In the genomic region with DNA sequence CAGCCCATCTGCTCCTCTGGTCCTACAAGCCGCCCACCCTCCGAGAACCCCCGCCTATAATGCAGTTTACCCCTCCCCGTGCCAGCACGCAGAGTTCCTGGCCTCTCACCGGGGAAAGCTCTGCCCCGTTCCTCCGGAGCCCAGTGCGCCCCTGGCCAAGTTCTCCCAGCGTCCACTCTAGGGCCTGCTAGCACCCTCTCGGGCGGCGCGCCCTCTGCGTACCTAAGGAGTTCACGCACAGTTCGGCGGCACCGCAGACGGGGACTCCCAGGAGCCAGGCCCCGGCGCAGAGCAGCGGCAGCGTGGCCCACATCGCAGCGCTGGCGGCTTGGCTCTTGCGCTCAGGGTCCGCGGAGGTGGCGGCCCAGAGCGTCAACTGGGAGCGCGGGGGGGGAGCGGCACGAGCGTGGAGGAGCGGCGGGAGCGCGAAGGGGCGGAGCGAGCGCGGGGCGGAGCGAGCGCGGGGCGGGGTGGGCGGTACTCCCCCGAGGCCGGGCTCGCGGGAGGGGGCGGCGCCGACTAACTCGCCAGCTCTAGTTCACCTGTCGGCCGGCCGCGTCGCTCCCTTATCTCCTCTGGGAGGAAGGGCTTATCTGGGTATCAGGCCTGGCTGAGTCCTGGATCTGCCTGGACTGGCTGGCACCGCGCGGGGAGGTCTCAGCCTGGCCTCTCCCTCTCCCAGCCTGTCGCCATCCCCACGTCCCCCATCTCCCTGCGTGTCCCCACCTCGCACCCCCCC, we compare ENCODE assay signal across 8 cellular contexts. TPM values are rescaled to one million over a fixed set of nuclear protein-coding genes. Genes with fewer than 3 reads are reported as not detected.
DNase-seq lines count a peak whose midpoint lies in the region; ATAC-seq, FAIRE-seq and TF ChIP-seq lines count a peak whose summit lies in the region.

A gene with protein sequence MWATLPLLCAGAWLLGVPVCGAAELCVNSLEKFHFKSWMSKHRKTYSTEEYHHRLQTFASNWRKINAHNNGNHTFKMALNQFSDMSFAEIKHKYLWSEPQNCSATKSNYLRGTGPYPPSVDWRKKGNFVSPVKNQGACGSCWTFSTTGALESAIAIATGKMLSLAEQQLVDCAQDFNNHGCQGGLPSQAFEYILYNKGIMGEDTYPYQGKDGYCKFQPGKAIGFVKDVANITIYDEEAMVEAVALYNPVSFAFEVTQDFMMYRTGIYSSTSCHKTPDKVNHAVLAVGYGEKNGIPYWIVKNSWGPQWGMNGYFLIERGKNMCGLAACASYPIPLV (minus strand): TSS at position 378 of the 739 bp plus-strand sequence. CDS start 65 bp downstream, at position 313.

- H3K14ac ChIP-seq in trophoblast cell (ENCODE audit: low read length), result peak within 1 kb of the TSS; percentile 7

- H3K9me3 Mint-ChIP-seq in activated naive CD8-positive, alpha-beta T cell (ENCODE audit: low read depth), result no peaks in the 10 kb centered on the region

- H3K27me3 ChIP-seq in heart left ventricle, result no peaks in the 10 kb centered on the region
- no peaks in the 10 kb centered on the region for H3K27me3 ChIP-seq in trophoblast cell (ENCODE audit: insufficient read depth, low read length)
- peaks cover 0 to 4% of the 10 kb centered on the region in 2 donors for H3K27me3 ChIP-seq in tibial nerve

- H4K12ac ChIP-seq in trophoblast cell (ENCODE audit: low read depth, low read length), result no peak within 1 kb of the TSS

- TF ChIP-seq EP300 in Ishikawa (IDR thresholded peaks at IDR 0.05; ENCODE audit: borderline replicate concordance) (no peak), tibial nerve (IDR thresholded peaks at IDR 0.05) (peak in 1 of 2 donors; percentile 86)

- H4K8ac ChIP-seq in trophoblast cell (ENCODE audit: low read depth, low read length), result peak within 1 kb of the TSS; percentile 35

- H3K27me3 Mint-ChIP-seq in activated naive CD8-positive, alpha-beta T cell, result peaks cover 5% of the 10 kb centered on the region

- H3K9me3 ChIP-seq in SK-N-MC (ENCODE audit: low read depth, low read length), result no peaks in the 10 kb centered on the region
- no peaks in the 10 kb centered on the region for H3K9me3 ChIP-seq in heart left ventricle
- H3K9me3 ChIP-seq in trophoblast cell (ENCODE audit: insufficient read depth, low read depth, low read length), result no peaks in the 10 kb centered on the region
- H3K9me3 ChIP-seq in tibial nerve, result no peaks in the 10 kb centered on the region

- peak within 1 kb of the TSS; percentile 9 for H3K18ac ChIP-seq in trophoblast cell (ENCODE audit: low read length)

- H3K79me2 ChIP-seq in trophoblast cell (ENCODE audit: control insufficient read depth, insufficient read depth, low read length, poor library complexity), result peaks cover 1% of the 10 kb centered on the region

- no peak within 1 kb of the TSS for H3K27ac Mint-ChIP-seq in activated naive CD8-positive, alpha-beta T cell

- TF ChIP-seq POLR2A in heart left ventricle (IDR thresholded peaks at IDR 0.05), result peak in 1 of 2 donors; percentile 85
- TF ChIP-seq POLR2A in tibial nerve (IDR thresholded peaks at IDR 0.05), result peak; percentile 54 to 76

- peak; percentile 67 for ATAC-seq in GM21515 (IDR thresholded peaks at IDR 0.05; ENCODE audit: unreplicated experiment)
- peak; percentile 71 to 96 (median 94) for ATAC-seq in heart left ventricle

- H2BK120ac ChIP-seq in trophoblast cell (ENCODE audit: insufficient read depth, low read length, poor library complexity), result no peak within 1 kb of the TSS

- H3K9ac ChIP-seq in SK-N-MC (ENCODE audit: insufficient read length) (no peak within 1 kb of the TSS), trophoblast cell (ENCODE audit: low read length) (no peak within 1 kb of the TSS)

- H2BK12ac ChIP-seq in trophoblast cell (ENCODE audit: low read length), result no peak within 1 kb of the TSS

- intact Hi-C loops in heart left ventricle (cut with DNase I), result no loop called here

- H3K23ac ChIP-seq in trophoblast cell (ENCODE audit: low read length), result no peak within 1 kb of the TSS

- H3K79me1 ChIP-seq in trophoblast cell (ENCODE audit: low read length), result peaks cover 6% of the 10 kb centered on the region

- H3K4me1 Mint-ChIP-seq in activated naive CD8-positive, alpha-beta T cell (ENCODE audit: low read depth), result peaks cover 5% of the 10 kb centered on the region

- TF ChIP-seq CTCF in D721Med (IDR thresholded peaks at IDR 0.05; ENCODE audit: insufficient read depth, missing control alignments) (no peak), heart left ventricle (IDR thresholded peaks at IDR 0.05) (no peak), tibial nerve (IDR thresholded peaks at IDR 0.05) (no peak)

- no peak within 1 kb of the TSS for H3K27ac ChIP-seq in SK-N-MC
- peak within 1 kb of the TSS; percentile 52 to 87 (median 76) for H3K27ac ChIP-seq in heart left ventricle
- no peak within 1 kb of the TSS for H3K27ac ChIP-seq in trophoblast cell (ENCODE audit: low read depth, low read length)
- H3K27ac ChIP-seq in tibial nerve, result peak within 1 kb of the TSS; percentile 72 to 88 (median 81)

- H2AFZ ChIP-seq in trophoblast cell (ENCODE audit: insufficient read depth, low read length, poor library complexity), result no peak within 1 kb of the TSS

- peak within 1 kb of the TSS; percentile 60 for H3K4me3 Mint-ChIP-seq in activated naive CD8-positive, alpha-beta T cell

- no peak for FAIRE-seq in D721Med (lab: Jason Lieb, UNC)

- H3K36me3 ChIP-seq in SK-N-MC (ENCODE audit: insufficient read depth, low read length) (no peaks in the 10 kb centered on the region), heart left ventricle (peaks cover 0 to 4% (median 0%) of the 10 kb centered on the region in 9 donors), trophoblast cell (ENCODE audit: control insufficient read depth in 1 of 2, insufficient read depth in 2 of 2, low read length in 2 of 2) (no peaks in the 10 kb centered on the region), tibial nerve (no peaks in the 10 kb centered on the region)

- peak within 1 kb of the TSS; percentile 66 for H3K4me2 ChIP-seq in trophoblast cell (ENCODE audit: low read length)

- no peak within 1 kb of the TSS for H2BK5ac ChIP-seq in trophoblast cell (ENCODE audit: low read depth, low read length, poor library complexity)

- peak within 1 kb of the TSS; percentile 73 for H3K4me3 ChIP-seq in SK-N-MC
- peak within 1 kb of the TSS; percentile 48 to 91 (median 73) for H3K4me3 ChIP-seq in heart left ventricle
- H3K4me3 ChIP-seq in trophoblast cell (ENCODE audit: low read depth, low read length), result peak within 1 kb of the TSS; percentile 70
- peak within 1 kb of the TSS; percentile 50 to 81 (median 64) for H3K4me3 ChIP-seq in tibial nerve

- TF ChIP-seq RAD21 in Ishikawa (IDR thresholded peaks at IDR 0.05; ENCODE audit: low read depth), result no peak

- H4K91ac ChIP-seq in trophoblast cell (ENCODE audit: low read depth, low read length), result no peak within 1 kb of the TSS

- H3K4ac ChIP-seq in trophoblast cell (ENCODE audit: low read depth, low read length), result no peak within 1 kb of the TSS

- peak; percentile 94 for DNase-seq in D721Med (ENCODE audit: insufficient read length, low spot score)
- no peak for DNase-seq in SK-N-MC (ENCODE audit: low read depth, low spot score)
- peak; percentile 80 to 92 (median 86) for DNase-seq in heart left ventricle
- DNase-seq in trophoblast cell, result peak; percentile 80 to 93
- peak; percentile 42 to 51 for DNase-seq in tibial nerve (ENCODE audit: low spot score in 2 of 2)

- no peak within 1 kb of the TSS for H2AK5ac ChIP-seq in trophoblast cell (ENCODE audit: low read length)

- WGBS in heart left ventricle, 4 donors, result 1 to 3% (median 2%) methylated on average over 19 to 71 of the region's 71 CpGs
- WGBS in trophoblast cell (ENCODE audit: extremely low coverage, insufficient coverage, insufficient read length), result no CpG with 5 or more reads among the region's 71 CpGs
- WGBS in tibial nerve, 2 donors, result 3 to 4% methylated on average over 29 to 52 of the region's 71 CpGs

- H3K36me3 Mint-ChIP-seq in activated naive CD8-positive, alpha-beta T cell, result no peaks in the 10 kb centered on the region

- peaks cover 0 to 41% (median 15%) of the 10 kb centered on the region in 12 donors for H3K4me1 ChIP-seq in heart left ventricle
- H3K4me1 ChIP-seq in trophoblast cell (ENCODE audit: control insufficient read depth in 1 of 2, insufficient read depth in 2 of 2, low read length in 2 of 2), result peaks cover 7 to 20% of the 10 kb centered on the region in 2 experiments
- peaks cover 0 to 14% (median 0%) of the 10 kb centered on the region in 4 donors for H3K4me1 ChIP-seq in tibial nerve

TF ChIP-seq in Ishikawa, 13 proteins besides CTCF, POLR2A, EP300 and RAD21 (continues in another document):
- TF ChIP-seq, protein P1, sequence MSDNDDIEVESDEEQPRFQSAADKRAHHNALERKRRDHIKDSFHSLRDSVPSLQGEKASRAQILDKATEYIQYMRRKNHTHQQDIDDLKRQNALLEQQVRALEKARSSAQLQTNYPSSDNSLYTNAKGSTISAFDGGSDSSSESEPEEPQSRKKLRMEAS (IDR thresholded peaks at IDR 0.05), result peak; percentile 96
- TF ChIP-seq YY1 (IDR thresholded peaks at IDR 0.05; ENCODE audit: low read depth) (no peak), EGR1 (IDR thresholded peaks at IDR 0.05) (0 out of 2 replicates have a peak, but pooled peaks have one; percentile 31), ZBTB7A (IDR thresholded peaks at IDR 0.05; ENCODE audit: low read depth) (0 out of 2 replicates have a peak, but pooled peaks have one; percentile 47)

RNA-seq across cellular contexts. Expression of the gene that starts here (rescaled TPM):
- total RNA-seq in heart left ventricle, result 100 to 1,000 TPM in 4 of 9 donors, 10 to 100 TPM in 5; 27.8 to 165 (median 93.5) TPM
- 10 to 100 TPM; 66.7 to 82.4 TPM for polyA plus RNA-seq in heart left ventricle
- 73.2 and 80.7 TPM in 2 replicates for polyA plus RNA-seq in trophoblast cell (2013)
- total RNA-seq in tibial nerve, result 100 to 1,000 TPM in 3 of 4 donors, 10 to 100 TPM in 1; 73.8 to 333 (median 239) TPM

Comparison
In these comparisons a context has a peak if more than half of its experiments do, and no peak if none do; other contexts are left out.
1. H3K27ac ChIP-seq: peak in heart left ventricle (12 of 12) and tibial nerve (4 of 4); none in SK-N-MC (single experiment) and trophoblast cell (single experiment).
2. Peak in every context shown above with its lines, with median percentiles within 50 percentile points of each other: H3K4me3 ChIP-seq.